ENCODE assay signal across 26 cellular contexts in the genomic region with DNA sequence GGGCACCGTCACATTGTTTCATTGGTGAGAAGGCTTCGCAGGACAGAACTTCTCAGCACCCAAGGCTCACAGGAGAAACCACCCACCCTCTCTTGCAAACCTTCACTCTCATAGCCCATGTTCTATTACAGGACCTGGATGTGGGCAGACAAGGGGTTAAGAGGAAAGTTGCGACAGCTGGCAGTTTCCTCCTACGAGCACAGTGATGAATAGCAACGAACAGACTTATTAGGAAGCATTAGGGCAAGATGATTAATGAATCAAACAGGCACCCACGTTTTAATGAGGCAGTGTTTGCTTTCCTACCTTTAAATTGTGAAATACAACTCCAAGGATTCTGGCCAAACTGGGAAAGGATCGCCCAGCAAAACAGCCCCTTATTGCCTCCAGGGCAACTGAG.
"Had no signal": no experiment of that assay in that cellular context is flagged by ENCODE, and none has a peak within 500 bp of the region (broad histone marks: within the 10 kb centered on the region; RNA-seq: fewer than 3 reads in every experiment).

No MANE protein-coding gene starts in this region.

- H3K36me3 ChIP-seq: ascending aorta, gastroesophageal sphincter, ovary, sigmoid colon, stomach, thyroid gland, upper lobe of right lung had no signal

- H3K27ac ChIP-seq: ascending aorta, coronary artery, gastroesophageal sphincter, hepatocyte, ovary, sigmoid colon, stomach, thyroid gland, upper lobe of right lung had no signal

- H3K4me3 ChIP-seq: ascending aorta, coronary artery, gastroesophageal sphincter, hepatocyte, ovary, sigmoid colon, smooth muscle cell, stomach, thyroid gland, upper lobe of right lung had no signal

- H3K4me1 ChIP-seq: ascending aorta, gastroesophageal sphincter, sigmoid colon, stomach, thyroid gland, upper lobe of right lung had no signal

- H3K9me3 ChIP-seq: ascending aorta, ovary, thyroid gland, upper lobe of right lung had no signal

- DNase-seq: activated CD4-positive, alpha-beta memory T cell treated with anti-CD3 and anti-CD28 coated beads, Interleukin-2, amount 10 ng/mL, durations not matched to agents 7 days and 5 days; activated CD4-positive, alpha-beta T cell treated with anti-CD3 and anti-CD28 coated beads for 1 hour; activated CD4-positive, alpha-beta T cell treated with anti-CD3 and anti-CD28 coated beads, Interleukin-2, amount 10 ng/mL, durations not matched to agents 7 days and 5 days; activated CD8-positive, alpha-beta memory T cell treated with anti-CD3 and anti-CD28 coated beads, Interleukin-2, amount 50 U/mL, for 48 hours; activated gamma-delta T cell; activated naive CD4-positive, alpha-beta T cell treated with anti-CD3 and anti-CD28 coated beads, Interleukin-2, amount 10 ng/mL, durations not matched to agents 7 days and 5 days; activated naive CD8-positive, alpha-beta T cell treated with anti-CD3 and anti-CD28 coated beads, Interleukin-2, amount 10 ng/mL, durations not matched to agents 7 days and 5 days; activated T-cell treated with anti-CD3 and anti-CD28 coated beads, Interleukin-2, amount 50 U/mL, for 24 hours; effector memory CD8-positive, alpha-beta T cell; erythroblast; islet precursor cell; mammary epithelial cell; ovary; sigmoid colon; stimulated activated CD4-positive, alpha-beta T cell treated with anti-CD3 and anti-CD28 coated beads, Interleukin-2, amount 100 ng/mL, for 24 hours; stimulated activated naive B cell treated with anti-CD40 and anti-IgM and Interleukin-4, amounts not matched to agents 10 μg/mL and 1 μg/mL and 100 μg/mL, for 72 hours; stomach; T1000; thyroid gland; upper lobe of right lung had no signal

- H3K27me3 ChIP-seq: ascending aorta, ovary, sigmoid colon, stomach, thyroid gland had no signal

- H3K4me2 ChIP-seq: hepatocyte, smooth muscle cell had no signal

- ATAC-seq: effector memory CD8-positive, alpha-beta T cell; gastroesophageal sphincter; stimulated activated naive B cell treated with anti-CD40 and anti-IgM and Interleukin-4, amounts not matched to agents 10 μg/mL and 1 μg/mL and 100 μg/mL, for 72 hours; upper lobe of right lung; WTC11 had no signal
